ENCODE assay signal across 13 cellular contexts in genomic region chr12:118175823-118176447, GRCh38. TPM values are rescaled to one million over a fixed set of nuclear protein-coding genes. Genes with fewer than 3 reads are reported as not detected.
DNase-seq lines count a peak whose midpoint lies in the region; ATAC-seq lines count a peak whose summit lies in the region.
"Had no signal": no experiment of that assay in that cellular context is flagged by ENCODE, and none has a peak within 500 bp of the region (broad histone marks: within the 10 kb centered on the region; RNA-seq: fewer than 3 reads in every experiment).

No MANE protein-coding gene starts in this region.

- H3K36me3 Mint-ChIP-seq in stimulated activated memory B cell treated with anti-CD40 and anti-IgM and Interleukin-4, amounts not matched to agents 10 μg/mL and 1 μg/mL and 100 μg/mL, for 72 hours, result peaks cover 55% of the 10 kb centered on the region
- peaks cover 34% of the 10 kb centered on the region for H3K36me3 Mint-ChIP-seq in activated T-helper 1 cell treated with anti-CD3 and anti-CD28 coated beads, Interleukin-12 subunit alpha, Interleukin-12 subunit beta, Interleukin-2, Interleukin-4 antibody, amounts not matched to agents 30 ng/mL and 10 ng/mL and 1 ng/mL, durations not matched to agents 14 hours and 24 hours and 36 hours (ENCODE audit: low read depth)

- ATAC-seq in GM19351 (IDR thresholded peaks at IDR 0.05; ENCODE audit: unreplicated experiment) (peak; percentile 97), HG02884 (IDR thresholded peaks at IDR 0.05; ENCODE audit: unreplicated experiment) (peak; percentile 80)
- ATAC-seq in stimulated activated memory B cell treated with anti-CD40 and anti-IgM and Interleukin-4, amounts not matched to agents 10 μg/mL and 1 μg/mL and 100 μg/mL, for 72 hours, result peak; percentile 85
- ATAC-seq: activated naive CD8-positive, alpha-beta T cell treated with anti-CD3 and anti-CD28 coated beads, Interleukin-2, amount 50 U/mL, for 24 hours; right cardiac atrium had no signal

- peaks cover 8% of the 10 kb centered on the region for H3K4me1 Mint-ChIP-seq in stimulated activated memory B cell treated with anti-CD40 and anti-IgM and Interleukin-4, amounts not matched to agents 10 μg/mL and 1 μg/mL and 100 μg/mL, for 72 hours
- H3K4me1 Mint-ChIP-seq in activated T-helper 1 cell treated with anti-CD3 and anti-CD28 coated beads, Interleukin-12 subunit alpha, Interleukin-12 subunit beta, Interleukin-2, Interleukin-4 antibody, amounts not matched to agents 30 ng/mL and 10 ng/mL and 1 ng/mL, durations not matched to agents 14 hours and 24 hours and 36 hours (ENCODE audit: low read depth), result no peaks in the 10 kb centered on the region
- H3K4me1 Mint-ChIP-seq: activated CD4-positive, alpha-beta memory T cell treated with anti-CD3 and anti-CD28 coated beads, Interleukin-2, amount 10 ng/mL, durations not matched to agents 7 days and 5 days had no signal

- peak; percentile 52 to 56 for DNase-seq in Kasumi-1 (lab: John Stamatoyannopoulos, UW)
- DNase-seq in activated T-helper 1 cell treated with anti-CD3 and anti-CD28 coated beads, Interleukin-12 subunit alpha, Interleukin-12 subunit beta, Interleukin-2, Interleukin-4 antibody, amounts not matched to agents 30 ng/mL and 10 ng/mL and 1 ng/mL, durations not matched to agents 14 hours and 24 hours and 36 hours (ENCODE audit: low spot score), result no peak
- no peak for DNase-seq in iPS-NIHi11 (ENCODE audit: low spot score)
- DNase-seq in activated CD4-positive, CD25-positive, alpha-beta regulatory T cell treated with anti-CD3 and anti-CD28 coated beads, Interleukin-2, amount 50 U/mL, for 72 hours, result no peak
- DNase-seq: activated CD4-positive, alpha-beta memory T cell treated with anti-CD3 and anti-CD28 coated beads, Interleukin-2, amount 10 ng/mL, durations not matched to agents 7 days and 5 days; activated naive CD8-positive, alpha-beta T cell treated with anti-CD3 and anti-CD28 coated beads, Interleukin-2, amount 50 U/mL, for 24 hours; DMS79 treated with DMSO at 0.1 percent for 48 hours; mesendoderm; NCI-H2171; right cardiac atrium had no signal

- no peak overlapping the region for H3K4me3 Mint-ChIP-seq in stimulated activated memory B cell treated with anti-CD40 and anti-IgM and Interleukin-4, amounts not matched to agents 10 μg/mL and 1 μg/mL and 100 μg/mL, for 72 hours
- no peak overlapping the region for H3K4me3 Mint-ChIP-seq in activated T-helper 1 cell treated with anti-CD3 and anti-CD28 coated beads, Interleukin-12 subunit alpha, Interleukin-12 subunit beta, Interleukin-2, Interleukin-4 antibody, amounts not matched to agents 30 ng/mL and 10 ng/mL and 1 ng/mL, durations not matched to agents 14 hours and 24 hours and 36 hours
- H3K4me3 Mint-ChIP-seq: activated CD4-positive, alpha-beta memory T cell treated with anti-CD3 and anti-CD28 coated beads, Interleukin-2, amount 10 ng/mL, durations not matched to agents 7 days and 5 days; activated naive CD8-positive, alpha-beta T cell treated with anti-CD3 and anti-CD28 coated beads, Interleukin-2, amount 50 U/mL, for 24 hours had no signal

- peak overlapping the region; percentile 6 for H3K27ac Mint-ChIP-seq in stimulated activated memory B cell treated with anti-CD40 and anti-IgM and Interleukin-4, amounts not matched to agents 10 μg/mL and 1 μg/mL and 100 μg/mL, for 72 hours
- no peak overlapping the region for H3K27ac Mint-ChIP-seq in activated T-helper 1 cell treated with anti-CD3 and anti-CD28 coated beads, Interleukin-12 subunit alpha, Interleukin-12 subunit beta, Interleukin-2, Interleukin-4 antibody, amounts not matched to agents 30 ng/mL and 10 ng/mL and 1 ng/mL, durations not matched to agents 14 hours and 24 hours and 36 hours
- H3K27ac Mint-ChIP-seq: activated CD4-positive, alpha-beta memory T cell treated with anti-CD3 and anti-CD28 coated beads, Interleukin-2, amount 10 ng/mL, durations not matched to agents 7 days and 5 days; activated naive CD8-positive, alpha-beta T cell treated with anti-CD3 and anti-CD28 coated beads, Interleukin-2, amount 50 U/mL, for 24 hours had no signal

- no peaks in the 10 kb centered on the region for H3K27me3 Mint-ChIP-seq in stimulated activated memory B cell treated with anti-CD40 and anti-IgM and Interleukin-4, amounts not matched to agents 10 μg/mL and 1 μg/mL and 100 μg/mL, for 72 hours
- no peaks in the 10 kb centered on the region for H3K27me3 Mint-ChIP-seq in activated T-helper 1 cell treated with anti-CD3 and anti-CD28 coated beads, Interleukin-12 subunit alpha, Interleukin-12 subunit beta, Interleukin-2, Interleukin-4 antibody, amounts not matched to agents 30 ng/mL and 10 ng/mL and 1 ng/mL, durations not matched to agents 14 hours and 24 hours and 36 hours (ENCODE audit: insufficient read depth)
- H3K27me3 Mint-ChIP-seq: activated CD4-positive, alpha-beta memory T cell treated with anti-CD3 and anti-CD28 coated beads, Interleukin-2, amount 10 ng/mL, durations not matched to agents 7 days and 5 days; activated naive CD8-positive, alpha-beta T cell treated with anti-CD3 and anti-CD28 coated beads, Interleukin-2, amount 50 U/mL, for 24 hours had no signal

- H3K9me3 Mint-ChIP-seq in stimulated activated memory B cell treated with anti-CD40 and anti-IgM and Interleukin-4, amounts not matched to agents 10 μg/mL and 1 μg/mL and 100 μg/mL, for 72 hours, result no peaks in the 10 kb centered on the region
- H3K9me3 Mint-ChIP-seq in activated T-helper 1 cell treated with anti-CD3 and anti-CD28 coated beads, Interleukin-12 subunit alpha, Interleukin-12 subunit beta, Interleukin-2, Interleukin-4 antibody, amounts not matched to agents 30 ng/mL and 10 ng/mL and 1 ng/mL, durations not matched to agents 14 hours and 24 hours and 36 hours, result no peaks in the 10 kb centered on the region
- H3K9me3 Mint-ChIP-seq: activated CD4-positive, alpha-beta memory T cell treated with anti-CD3 and anti-CD28 coated beads, Interleukin-2, amount 10 ng/mL, durations not matched to agents 7 days and 5 days; activated naive CD8-positive, alpha-beta T cell treated with anti-CD3 and anti-CD28 coated beads, Interleukin-2, amount 50 U/mL, for 24 hours had no signal

- intact Hi-C loops in activated T-helper 1 cell treated with anti-CD3 and anti-CD28 coated beads, Interleukin-12 subunit alpha, Interleukin-12 subunit beta, Interleukin-2, Interleukin-4 antibody, amounts not matched to agents 30 ng/mL and 10 ng/mL and 1 ng/mL, durations not matched to agents 14 hours and 24 hours and 36 hours (cut with micrococcal nuclease), result no loop called here

RNA-seq across cellular contexts. Expression of gene PEBP1, which starts 40.0 kb away (rescaled TPM):
- 200 and 205 TPM in 2 replicates for total RNA-seq in activated T-helper 1 cell treated with anti-CD3 and anti-CD28 coated beads, Interleukin-12 subunit alpha, Interleukin-12 subunit beta, Interleukin-2, Interleukin-4 antibody, amounts not matched to agents 30 ng/mL and 10 ng/mL and 1 ng/mL, durations not matched to agents 14 hours and 24 hours and 36 hours

Comparison
In these comparisons a context has a peak if more than half of its experiments do, and no peak if none do; other contexts are left out.
1. DNase-seq: peak in Kasumi-1 (2 of 2); none in activated T-helper 1 cell treated with anti-CD3 and anti-CD28 coated beads, Interleukin-12 subunit alpha, Interleukin-12 subunit beta, Interleukin-2, Interleukin-4 antibody, amounts not matched to agents 30 ng/mL and 10 ng/mL and 1 ng/mL, durations not matched to agents 14 hours and 24 hours and 36 hours (single experiment), iPS-NIHi11 (single experiment) and activated CD4-positive, CD25-positive, alpha-beta regulatory T cell treated with anti-CD3 and anti-CD28 coated beads, Interleukin-2, amount 50 U/mL, for 72 hours (single experiment).
2. Peak in every context shown above with its lines, with median percentiles within 50 percentile points of each other: ATAC-seq.